ENCODE assay signal across 29 cellular contexts in the genomic region with DNA sequence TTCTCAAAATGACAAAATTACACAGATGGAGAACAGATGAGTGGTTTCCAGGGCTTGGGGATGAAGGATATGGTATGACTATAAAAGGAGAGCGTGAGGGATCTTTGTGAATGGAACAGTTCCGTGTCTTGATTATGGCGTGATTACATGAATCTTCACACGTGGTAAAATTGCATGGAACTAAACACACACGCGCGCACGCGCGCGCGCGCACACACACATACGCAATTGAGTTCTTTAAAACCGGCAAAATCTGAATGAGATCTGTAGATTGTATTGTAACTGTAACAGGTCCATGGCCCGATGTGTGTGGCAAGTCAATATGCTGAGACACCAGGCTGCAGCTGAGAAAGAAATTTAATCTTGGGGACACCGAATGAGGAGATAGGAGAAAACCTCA.
"Had no signal": no experiment of that assay in that cellular context is flagged by ENCODE, and none has a peak within 500 bp of the region (broad histone marks: within the 10 kb centered on the region; RNA-seq: fewer than 3 reads in every experiment).

No MANE protein-coding gene starts in this region.

- H3K36me3 ChIP-seq: stomach, suprapubic skin, thoracic aorta, thyroid gland, tibial artery, tibial nerve, transverse colon, upper lobe of left lung, upper lobe of right lung, uterus, vagina had no signal

- H3K27ac ChIP-seq: stomach, suprapubic skin, testis, thoracic aorta, thyroid gland, tibial artery, tibial nerve, transverse colon, upper lobe of left lung, upper lobe of right lung, uterus, vagina had no signal

- H3K9me3 Mint-ChIP-seq: stimulated activated effector memory CD8-positive, alpha-beta T cell treated with anti-CD3 and anti-CD28 coated beads, Interleukin-12 subunit alpha, Interleukin-12 subunit beta, amount 100 ng/mL, for 72 hours; stimulated activated memory B cell treated with anti-CD40 and anti-IgM and Interleukin-4, amounts not matched to agents 10 μg/mL and 1 μg/mL and 100 μg/mL, for 72 hours; stimulated activated naive CD8-positive, alpha-beta T cell treated with anti-CD3 and anti-CD28 coated beads, Interleukin-15, amount 100 ng/mL, for 72 hours; stimulated activated naive CD8-positive, alpha-beta T cell treated with anti-CD3 and anti-CD28 coated beads, Interleukin-15, Interleukin-2, amounts not matched to agents 100 ng/mL and 50 ng/mL, for 24 hours; type B pancreatic cell had no signal

- FAIRE-seq: urothelium cell line had no signal

- H3K27me3 Mint-ChIP-seq: stimulated activated naive CD8-positive, alpha-beta T cell treated with anti-CD3 and anti-CD28 coated beads, Interleukin-15, Interleukin-2, amounts not matched to agents 100 ng/mL and 50 ng/mL, for 24 hours had no signal

- H3K27me3 ChIP-seq: suprapubic skin, testis, thyroid gland, tibial nerve, transverse colon, upper lobe of left lung, uterus, vagina had no signal

- H3K4me3 ChIP-seq: stomach, suprapubic skin, testis, thoracic aorta, thyroid gland, tibial artery, tibial nerve, transverse colon, upper lobe of left lung, upper lobe of right lung, uterus, vagina had no signal

- H3K4me3 Mint-ChIP-seq: stimulated activated effector memory CD8-positive, alpha-beta T cell treated with anti-CD3 and anti-CD28 coated beads, Interleukin-12 subunit alpha, Interleukin-12 subunit beta, amount 100 ng/mL, for 72 hours; stimulated activated memory B cell treated with anti-CD40 and anti-IgM and Interleukin-4, amounts not matched to agents 10 μg/mL and 1 μg/mL and 100 μg/mL, for 72 hours; stimulated activated naive B cell treated with anti-CD40 and anti-IgM and Interleukin-4, amounts not matched to agents 10 μg/mL and 1 μg/mL and 100 μg/mL, for 72 hours; stimulated activated naive CD8-positive, alpha-beta T cell treated with anti-CD3 and anti-CD28 coated beads, Interleukin-15, amount 100 ng/mL, for 72 hours; stimulated activated naive CD8-positive, alpha-beta T cell treated with anti-CD3 and anti-CD28 coated beads, Interleukin-15, Interleukin-2, amounts not matched to agents 100 ng/mL and 50 ng/mL, for 24 hours; type B pancreatic cell had no signal

- ATAC-seq: stimulated activated effector memory CD8-positive, alpha-beta T cell treated with anti-CD3 and anti-CD28 coated beads, Interleukin-12 subunit alpha, Interleukin-12 subunit beta, amount 100 ng/mL, for 72 hours; stimulated activated memory B cell treated with anti-CD40 and anti-IgM and Interleukin-4, amounts not matched to agents 10 μg/mL and 1 μg/mL and 100 μg/mL, for 72 hours; stimulated activated naive B cell treated with anti-CD40 and anti-IgM and Interleukin-4, amounts not matched to agents 10 μg/mL and 1 μg/mL and 100 μg/mL, for 72 hours; stimulated activated naive CD8-positive, alpha-beta T cell treated with anti-CD3 and anti-CD28 coated beads, Interleukin-15, amount 100 ng/mL, for 72 hours; stimulated activated naive CD8-positive, alpha-beta T cell treated with anti-CD3 and anti-CD28 coated beads, Interleukin-15, Interleukin-2, amounts not matched to agents 100 U/mL and 50 U/mL, for 24 hours; upper lobe of right lung had no signal

- H3K27ac Mint-ChIP-seq: stimulated activated effector memory CD8-positive, alpha-beta T cell treated with anti-CD3 and anti-CD28 coated beads, Interleukin-12 subunit alpha, Interleukin-12 subunit beta, amount 100 ng/mL, for 72 hours; stimulated activated memory B cell treated with anti-CD40 and anti-IgM and Interleukin-4, amounts not matched to agents 10 μg/mL and 1 μg/mL and 100 μg/mL, for 72 hours; stimulated activated naive B cell treated with anti-CD40 and anti-IgM and Interleukin-4, amounts not matched to agents 10 μg/mL and 1 μg/mL and 100 μg/mL, for 72 hours; stimulated activated naive CD8-positive, alpha-beta T cell treated with anti-CD3 and anti-CD28 coated beads, Interleukin-15, amount 100 ng/mL, for 72 hours; stimulated activated naive CD8-positive, alpha-beta T cell treated with anti-CD3 and anti-CD28 coated beads, Interleukin-15, Interleukin-2, amounts not matched to agents 100 ng/mL and 50 ng/mL, for 24 hours; type B pancreatic cell had no signal

- H3K4me1 Mint-ChIP-seq: stimulated activated effector memory CD8-positive, alpha-beta T cell treated with anti-CD3 and anti-CD28 coated beads, Interleukin-12 subunit alpha, Interleukin-12 subunit beta, amount 100 ng/mL, for 72 hours; stimulated activated naive B cell treated with anti-CD40 and anti-IgM and Interleukin-4, amounts not matched to agents 10 μg/mL and 1 μg/mL and 100 μg/mL, for 72 hours had no signal

- H3K4me1 ChIP-seq: stomach, testis, thyroid gland, tibial artery, tibial nerve, transverse colon, upper lobe of left lung, upper lobe of right lung, uterus, vagina had no signal

- H3K36me3 Mint-ChIP-seq: stimulated activated effector memory CD8-positive, alpha-beta T cell treated with anti-CD3 and anti-CD28 coated beads, Interleukin-12 subunit alpha, Interleukin-12 subunit beta, amount 100 ng/mL, for 72 hours; stimulated activated memory B cell treated with anti-CD40 and anti-IgM and Interleukin-4, amounts not matched to agents 10 μg/mL and 1 μg/mL and 100 μg/mL, for 72 hours; stimulated activated naive B cell treated with anti-CD40 and anti-IgM and Interleukin-4, amounts not matched to agents 10 μg/mL and 1 μg/mL and 100 μg/mL, for 72 hours; type B pancreatic cell had no signal

- DNase-seq: stimulated activated CD4-positive, alpha-beta T cell treated with anti-CD3 and anti-CD28 coated beads, Interleukin-2, amount 100 ng/mL, for 48 hours; stimulated activated CD4-positive, alpha-beta T cell treated with anti-CD3 and anti-CD28 coated beads, Interleukin-4, amount 100 ng/mL, for 1 hour; stimulated activated CD4-positive, alpha-beta T cell treated with anti-CD3 and anti-CD28 coated beads, Interleukin-4, amount 100 ng/mL, for 24 hours; stimulated activated CD4-positive, alpha-beta T cell treated with anti-CD3 and anti-CD28 coated beads, Interleukin-4, amount 100 ng/mL, for 4 hours; stimulated activated CD8-positive, alpha-beta memory T cell treated with anti-CD3 and anti-CD28 coated beads, Interleukin-4, amount 100 ng/mL, for 48 hours; stimulated activated naive B cell treated with anti-CD40 and anti-IgM and Interleukin-4, amounts not matched to agents 10 μg/mL and 1 μg/mL and 100 μg/mL, for 72 hours; stimulated activated naive CD4-positive, alpha-beta T cell; stimulated activated naive CD4-positive, alpha-beta T cell treated with Interleukin-2 at 50 U/mL for 16 hours; stimulated activated naive CD8-positive, alpha-beta T cell treated with anti-CD3 and anti-CD28 coated beads, Interleukin-15, amount 100 ng/mL, for 72 hours; stimulated activated naive CD8-positive, alpha-beta T cell treated with anti-CD3 and anti-CD28 coated beads, Interleukin-15, Interleukin-2, amounts not matched to agents 100 U/mL and 50 U/mL, for 24 hours; stomach; substantia nigra; testis; thyroid gland; transverse colon; trophoblast cell; upper lobe of right lung; uterus had no signal

- H3K9me3 ChIP-seq: stomach, suprapubic skin, testis, thoracic aorta, thyroid gland, tibial artery, tibial nerve, transverse colon, upper lobe of left lung, upper lobe of right lung, uterus, vagina had no signal
